Comparison of ENCODE assay signal across 1 cellular context in the genomic region with DNA sequence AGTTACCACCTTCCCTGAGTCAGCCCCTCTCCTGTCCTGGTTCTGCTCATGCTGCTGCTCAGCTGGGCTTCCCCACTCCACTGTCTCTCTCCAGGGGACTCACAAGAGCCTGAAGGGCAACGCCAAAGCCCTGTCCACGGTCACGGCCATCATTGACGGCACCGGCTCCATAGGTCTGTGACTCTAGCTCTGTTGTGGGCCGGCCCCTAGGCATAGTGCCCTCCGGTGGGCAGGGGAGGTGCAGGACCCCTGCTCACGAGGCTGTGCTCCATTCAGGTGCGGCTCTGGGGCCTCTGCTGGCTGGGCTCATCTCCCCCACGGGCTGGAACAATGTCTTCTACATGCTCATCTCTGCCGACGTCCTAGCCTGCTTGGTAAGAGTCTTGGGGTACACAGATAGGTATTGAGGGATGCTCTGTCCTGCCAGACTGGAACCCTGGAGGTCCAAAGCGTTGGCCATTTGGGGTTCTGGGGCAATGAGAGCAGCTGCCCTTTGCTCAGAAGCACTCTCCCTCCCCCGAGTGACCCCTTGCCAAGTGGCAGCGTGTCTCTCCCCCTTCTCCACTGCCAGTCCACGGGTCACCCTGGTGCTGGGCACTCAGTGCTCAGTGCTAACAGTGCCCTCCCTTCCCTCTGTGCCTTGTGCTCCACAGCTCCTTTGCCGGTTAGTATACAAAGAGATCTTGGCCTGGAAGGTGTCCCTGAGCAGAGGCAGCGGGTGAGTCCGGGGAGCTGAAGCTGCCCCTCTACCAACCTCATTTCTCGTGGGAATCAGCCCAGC.
TF ChIP-seq lines count a peak whose summit lies in the region.

No MANE protein-coding gene starts in this region.

TF ChIP-seq in H1, 55 proteins besides CTCF, POLR2A, EP300 and RAD21:
- TF ChIP-seq RNF2 (IDR thresholded peaks at IDR 0.05; ENCODE audit: borderline replicate concordance, low read depth, low read length, missing control alignments, poor library complexity, severe bottlenecking) (no peak), JUN (IDR thresholded peaks at IDR 0.05; ENCODE audit: low read depth, low read length) (no peak), CHD7 (IDR thresholded peaks at IDR 0.05; ENCODE audit: insufficient replicate concordance, low read length) (no peak), MAX (IDR thresholded peaks at IDR 0.05) (no peak), TAF1 (IDR thresholded peaks at IDR 0.05; ENCODE audit: low read depth, low read length) (no peak), SRF (IDR thresholded peaks at IDR 0.05; ENCODE audit: low read depth, low read length) (no peak), TBP (IDR thresholded peaks at IDR 0.05; ENCODE audit: low read depth, low read length) (no peak), ATF3 (IDR thresholded peaks at IDR 0.05; ENCODE audit: insufficient read depth, low read depth, low read length) (no peak), HDAC2 (IDR thresholded peaks at IDR 0.05; ENCODE audit: borderline replicate concordance in 1 of 2, low read depth in 2 of 2, low read length in 2 of 2) (no peak), GABPA (IDR thresholded peaks at IDR 0.05; ENCODE audit: borderline replicate concordance, insufficient read depth, low read length) (no peak), SIX5 (IDR thresholded peaks at IDR 0.05; ENCODE audit: low read depth, low read length) (no peak), RBBP5 (IDR thresholded peaks at IDR 0.05; ENCODE audit: borderline replicate concordance, low read depth, low read length) (no peak), SP2 (IDR thresholded peaks at IDR 0.05; ENCODE audit: low read length) (no peak)
- TF ChIP-seq, protein P1, sequence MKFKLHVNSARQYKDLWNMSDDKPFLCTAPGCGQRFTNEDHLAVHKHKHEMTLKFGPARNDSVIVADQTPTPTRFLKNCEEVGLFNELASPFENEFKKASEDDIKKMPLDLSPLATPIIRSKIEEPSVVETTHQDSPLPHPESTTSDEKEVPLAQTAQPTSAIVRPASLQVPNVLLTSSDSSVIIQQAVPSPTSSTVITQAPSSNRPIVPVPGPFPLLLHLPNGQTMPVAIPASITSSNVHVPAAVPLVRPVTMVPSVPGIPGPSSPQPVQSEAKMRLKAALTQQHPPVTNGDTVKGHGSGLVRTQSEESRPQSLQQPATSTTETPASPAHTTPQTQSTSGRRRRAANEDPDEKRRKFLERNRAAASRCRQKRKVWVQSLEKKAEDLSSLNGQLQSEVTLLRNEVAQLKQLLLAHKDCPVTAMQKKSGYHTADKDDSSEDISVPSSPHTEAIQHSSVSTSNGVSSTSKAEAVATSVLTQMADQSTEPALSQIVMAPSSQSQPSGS (IDR thresholded peaks at IDR 0.05; ENCODE audit: low read length) = no peak
